In the genomic region with DNA sequence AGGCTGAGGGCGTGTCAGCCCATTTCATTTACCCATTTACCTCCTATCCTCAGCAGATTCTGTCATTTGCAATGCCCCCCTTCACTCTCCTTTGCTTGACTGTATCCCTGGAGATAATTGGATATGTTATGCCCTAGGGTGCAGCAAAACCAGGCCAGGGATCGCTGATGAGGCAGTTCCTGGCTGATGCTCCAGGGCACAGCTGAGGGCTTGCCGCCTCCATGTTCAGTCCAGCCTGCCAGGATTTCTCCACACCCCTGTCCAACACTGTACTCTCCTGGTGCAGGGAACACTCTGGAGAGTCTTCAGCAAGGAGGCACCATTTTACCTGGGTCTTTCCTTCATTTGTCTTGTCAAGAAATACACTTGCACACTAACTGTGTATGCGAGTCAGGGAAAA, we compare ENCODE assay signal across 38 cellular contexts.
"Had no signal": no experiment of that assay in that cellular context is flagged by ENCODE, and none has a peak within 500 bp of the region (broad histone marks: within the 10 kb centered on the region; RNA-seq: fewer than 3 reads in every experiment).

No MANE protein-coding gene starts in this region.

- H3K36me3 ChIP-seq: MG63 had no signal

- H3K27ac Mint-ChIP-seq: activated B cell treated with CpG ODN at 0.5 μM for 24 hours; activated CD4-positive, alpha-beta memory T cell treated with anti-CD3 and anti-CD28 coated beads for 36 hours; activated CD8-positive, alpha-beta memory T cell treated with anti-CD3 and anti-CD28 coated beads, Interleukin-2, amount 10 ng/mL, durations not matched to agents 7 days and 5 days; activated naive CD4-positive, alpha-beta T cell treated with anti-CD3 and anti-CD28 coated beads, Interleukin-2, amount 10 ng/mL, durations not matched to agents 7 days and 5 days; activated naive CD8-positive, alpha-beta T cell; activated naive CD8-positive, alpha-beta T cell treated with anti-CD3 and anti-CD28 coated beads, Interleukin-2, amount 50 U/mL, for 24 hours; brain had no signal

- H3K4me1 Mint-ChIP-seq: activated B cell treated with CpG ODN at 0.5 μM for 24 hours; activated CD8-positive, alpha-beta memory T cell treated with anti-CD3 and anti-CD28 coated beads, Interleukin-2, amount 10 ng/mL, durations not matched to agents 7 days and 5 days; activated naive CD4-positive, alpha-beta T cell treated with anti-CD3 and anti-CD28 coated beads, Interleukin-2, amount 10 ng/mL, durations not matched to agents 7 days and 5 days; activated naive CD8-positive, alpha-beta T cell treated with anti-CD3 and anti-CD28 coated beads, Interleukin-2, amount 50 U/mL, for 24 hours; brain had no signal

- H3K27me3 Mint-ChIP-seq: activated B cell treated with CpG ODN at 0.5 μM for 24 hours; activated CD4-positive, alpha-beta memory T cell treated with anti-CD3 and anti-CD28 coated beads for 36 hours; activated CD8-positive, alpha-beta memory T cell treated with anti-CD3 and anti-CD28 coated beads, Interleukin-2, amount 10 ng/mL, durations not matched to agents 7 days and 5 days; activated naive CD4-positive, alpha-beta T cell treated with anti-CD3 and anti-CD28 coated beads, Interleukin-2, amount 10 ng/mL, durations not matched to agents 7 days and 5 days; activated naive CD8-positive, alpha-beta T cell; activated naive CD8-positive, alpha-beta T cell treated with anti-CD3 and anti-CD28 coated beads, Interleukin-2, amount 50 U/mL, for 24 hours had no signal

- FAIRE-seq: bronchial epithelial cell, RCC 7860, TTC549 had no signal

- H3K9me3 ChIP-seq: MG63 had no signal

- H3K4me3 Mint-ChIP-seq: activated B cell treated with CpG ODN at 0.5 μM for 24 hours; activated CD4-positive, alpha-beta memory T cell treated with anti-CD3 and anti-CD28 coated beads for 36 hours; activated CD8-positive, alpha-beta memory T cell treated with anti-CD3 and anti-CD28 coated beads, Interleukin-2, amount 10 ng/mL, durations not matched to agents 7 days and 5 days; activated naive CD4-positive, alpha-beta T cell treated with anti-CD3 and anti-CD28 coated beads, Interleukin-2, amount 10 ng/mL, durations not matched to agents 7 days and 5 days; activated naive CD8-positive, alpha-beta T cell; activated naive CD8-positive, alpha-beta T cell treated with anti-CD3 and anti-CD28 coated beads, Interleukin-2, amount 50 U/mL, for 24 hours; brain had no signal

- DNase-seq: activated B cell treated with CpG ODN at 0.5 μM for 24 hours; activated CD4-positive, alpha-beta memory T cell treated with anti-CD3 and anti-CD28 coated beads for 36 hours; activated CD4-positive, alpha-beta T cell treated with anti-CD3 and anti-CD28 coated beads for 4 hours; activated CD4-positive, alpha-beta T cell treated with anti-CD3 and anti-CD28 coated beads, Interleukin-2, amount 50 U/mL, for 1 hour; activated CD4-positive, CD25-positive, alpha-beta regulatory T cell treated with anti-CD3 and anti-CD28 coated beads, Interleukin-2, amount 50 U/mL, for 72 hours; activated CD8-positive, alpha-beta memory T cell treated with anti-CD3 and anti-CD28 coated beads for 24 hours; activated CD8-positive, alpha-beta memory T cell treated with anti-CD3 and anti-CD28 coated beads, Interleukin-2, amount 10 ng/mL, durations not matched to agents 7 days and 5 days; activated CD8-positive, alpha-beta memory T cell treated with anti-CD3 and anti-CD28 coated beads, Interleukin-2, amount 50 U/mL, for 48 hours; activated effector memory CD4-positive, alpha-beta T cell treated with Interleukin-2 at 50 U/mL for 16 hours; activated naive CD4-positive, alpha-beta T cell treated with anti-CD3 and anti-CD28 coated beads, Interleukin-2, amount 10 ng/mL, durations not matched to agents 7 days and 5 days; activated naive CD8-positive, alpha-beta T cell treated with anti-CD3 and anti-CD28 coated beads, Interleukin-2, amount 50 U/mL, for 24 hours; activated T-cell treated with anti-CD3 and anti-CD28 coated beads, Interleukin-2, amount 50 U/mL, for 48 hours; anterior cingulate cortex; caudate nucleus; cerebellar nuclear complex; Kasumi-1; KG1; MG63; NCI-H1048; NCI-H1105 treated with DMSO at 0.1 percent for 48 hours; NCI-H146; NCI-H187; NCI-H2029 treated with DMSO at 0.1 percent for 48 hours; NCI-H2107; NCI-H2171; NCI-H510A; NCI-H526; NCI-H774; PC-9; SIG-M5; T1000 had no signal

- H3K27ac ChIP-seq: PC-9, RWPE1 had no signal

- H3K4me3 ChIP-seq: MG63, PC-9 had no signal

- ATAC-seq: activated CD8-positive, alpha-beta memory T cell treated with anti-CD3 and anti-CD28 coated beads, Interleukin-2, amount 10 ng/mL, durations not matched to agents 7 days and 5 days; activated naive CD8-positive, alpha-beta T cell treated with anti-CD3 and anti-CD28 coated beads, Interleukin-2, amount 50 U/mL, for 24 hours; Right ventricle myocardium inferior had no signal

- H3K36me3 Mint-ChIP-seq: activated CD4-positive, alpha-beta memory T cell treated with anti-CD3 and anti-CD28 coated beads for 36 hours; activated CD8-positive, alpha-beta memory T cell treated with anti-CD3 and anti-CD28 coated beads, Interleukin-2, amount 10 ng/mL, durations not matched to agents 7 days and 5 days; activated naive CD4-positive, alpha-beta T cell treated with anti-CD3 and anti-CD28 coated beads, Interleukin-2, amount 10 ng/mL, durations not matched to agents 7 days and 5 days; activated naive CD8-positive, alpha-beta T cell; brain had no signal

- H3K27me3 ChIP-seq: MG63 had no signal
